In genomic region chr4:17124767-17125166, GRCh38 we compare ENCODE assay signal across 20 cellular contexts.
DNase-seq lines count a peak whose midpoint lies in the region; ATAC-seq and TF ChIP-seq lines count a peak whose summit lies in the region.
"Had no signal": no experiment of that assay in that cellular context is flagged by ENCODE, and none has a peak within 500 bp of the region (broad histone marks: within the 10 kb centered on the region; RNA-seq: fewer than 3 reads in every experiment).

No MANE protein-coding gene starts in this region.

- H3K4me1 ChIP-seq in PC-3 (ENCODE audit: insufficient read depth, low read length), result no peaks in the 10 kb centered on the region
- H3K4me1 ChIP-seq: right atrium auricular region had no signal

- DNase-seq in PC-3, result peak; percentile 1
- no peak for DNase-seq in fibroblast of pulmonary artery (ENCODE audit: low read depth)
- DNase-seq in retinal pigment epithelial cell (ENCODE audit: low read depth), result no peak
- DNase-seq in kidney tubule cell (ENCODE audit: low spot score), result no peak
- no peak for DNase-seq in occipital lobe (lab: John Stamatoyannopoulos, UW)
- DNase-seq: activated CD4-positive, alpha-beta T cell treated with anti-CD3 and anti-CD28 coated beads, Interleukin-2, amount 50 U/mL, for 1 hour; activated gamma-delta T cell treated with Interleukin-2 at 50 U/mL for 16 hours; CD8-positive, alpha-beta memory T cell; cerebellar nuclear complex; DMS53; NCI-H1105; NCI-H526; T-helper 1 cell had no signal

- H3K36me3 ChIP-seq in PC-3 (ENCODE audit: low read depth, low read length), result no peaks in the 10 kb centered on the region
- H3K36me3 ChIP-seq: neutrophil, right atrium auricular region had no signal

- CTCF ChIA-PET in PC-3 (lab: Charles Lee), result no interaction called here

- POLR2A ChIA-PET in PC-3 (lab: Charles Lee; ENCODE audit: unreplicated experiment), result no interaction called here

- intact Hi-C loops in PC-3 (cut with micrococcal nuclease), result no loop called here

- no peak overlapping the region for H3K4me3 ChIP-seq in PC-3 (ENCODE audit: low read length)
- no peak overlapping the region for H3K4me3 ChIP-seq in fibroblast of pulmonary artery (replicated peaks; ENCODE audit: low read depth, low read length)
- H3K4me3 ChIP-seq in retinal pigment epithelial cell (ENCODE audit: low read length), result no peak overlapping the region
- H3K4me3 ChIP-seq: right atrium auricular region had no signal

- no peak overlapping the region for H3K27ac ChIP-seq in PC-3 (ENCODE audit: low read length)
- H3K27ac ChIP-seq: KMS-11, neutrophil, right atrium auricular region had no signal

- no TSS peak for BruUV-seq in PC-3 (replicated peaks; lab: Mats Ljungman, UMichigan)

- no peak overlapping the region for H2AFZ ChIP-seq in PC-3 (ENCODE audit: low read length)

- no peaks in the 10 kb centered on the region for H3F3A ChIP-seq in PC-3 (ENCODE audit: low read length, unreplicated experiment)

- TF ChIP-seq CTCF in GM12873 (IDR thresholded peaks at IDR 0.05; ENCODE audit: insufficient read depth, low read depth, low read length, missing control alignments) (peak; percentile 5), PC-3 (conservative IDR thresholded peaks at IDR 0.05; ENCODE audit: low read depth, low read length) (peak; percentile 41; the same call in 1 of the 2 replicates), fibroblast of pulmonary artery (IDR thresholded peaks at IDR 0.05; ENCODE audit: low read length, missing control alignments) (peak; percentile 16), retinal pigment epithelial cell (conservative IDR thresholded peaks at IDR 0.05; ENCODE audit: low read depth, low read length) (peak; percentile 39)

- ATAC-seq in PC-3 (no peak), HG03520 (IDR thresholded peaks at IDR 0.05; ENCODE audit: unreplicated experiment) (no peak)
- ATAC-seq: left lobe of liver, Right ventricle myocardium inferior had no signal

- no peaks in the 10 kb centered on the region for H3K9me2 ChIP-seq in PC-3 (replicated peaks; ENCODE audit: low read length)

- H3K9ac ChIP-seq in PC-3 (ENCODE audit: low read length), result no peak overlapping the region
- H3K9ac ChIP-seq: KMS-11 had no signal

- no peaks in the 10 kb centered on the region for H3K79me2 ChIP-seq in PC-3 (ENCODE audit: low read length)

- H3K4me2 ChIP-seq in PC-3 (ENCODE audit: low read length), result no peak overlapping the region
- H3K4me2 ChIP-seq: KMS-11 had no signal

- H4K20me1 ChIP-seq in PC-3 (ENCODE audit: low read length), result no peaks in the 10 kb centered on the region

- H3K27me3 ChIP-seq in PC-3 (ENCODE audit: low read length), result no peaks in the 10 kb centered on the region
- H3K27me3 ChIP-seq: neutrophil, right atrium auricular region had no signal

- H3K9me3 ChIP-seq in PC-3 (ENCODE audit: low read length), result no peaks in the 10 kb centered on the region
- H3K9me3 ChIP-seq: neutrophil had no signal
